Comparison of ENCODE assay signal across 8 cellular contexts in the genomic region with DNA sequence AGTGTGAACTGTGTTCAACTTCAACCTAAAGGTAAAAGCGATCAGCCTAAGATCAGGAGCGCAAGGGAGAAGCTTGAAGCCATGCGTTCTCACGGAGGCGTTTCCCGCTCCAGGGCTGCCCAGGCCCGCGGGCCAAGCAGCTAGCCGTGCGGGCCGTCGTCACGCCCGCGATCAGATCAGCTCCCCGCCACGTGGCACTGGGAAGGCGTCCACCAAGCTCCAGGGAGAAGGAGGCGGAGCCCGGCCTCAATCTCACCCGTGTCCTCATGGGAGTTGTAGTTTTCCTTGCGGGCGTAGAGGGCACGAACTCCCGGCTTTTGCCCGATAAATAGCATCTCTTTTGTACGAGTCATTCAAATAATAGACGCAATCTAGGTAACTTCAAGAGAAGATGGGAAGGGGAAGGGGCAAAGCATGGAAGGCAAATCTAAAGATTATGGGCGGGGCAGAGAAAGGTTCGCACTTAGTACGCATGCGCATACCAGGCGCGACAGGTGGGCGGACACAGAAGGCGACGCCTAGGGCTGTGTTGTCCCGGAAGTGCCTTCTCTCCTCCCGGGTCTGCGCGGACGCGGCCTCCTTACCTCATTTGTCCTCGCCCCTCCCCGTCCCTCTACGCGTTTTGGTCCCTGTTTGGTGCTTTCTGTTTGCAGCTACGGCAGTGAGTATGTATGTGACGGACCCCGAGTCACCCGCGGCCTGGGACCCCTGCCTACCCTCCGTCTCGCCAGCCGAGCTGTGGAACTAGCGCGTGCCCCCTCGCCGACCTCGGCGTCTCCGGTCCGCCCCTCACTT. TPM values are rescaled to one million over a fixed set of nuclear protein-coding genes. Genes with fewer than 3 reads are reported as not detected.
DNase-seq lines count a peak whose midpoint lies in the region; ATAC-seq and TF ChIP-seq lines count a peak whose summit lies in the region.

No MANE protein-coding gene starts in this region.

- no peak for TF ChIP-seq CTCF in Peyer's patch (IDR thresholded peaks at IDR 0.05)
- TF ChIP-seq CTCF in esophagus squamous epithelium (IDR thresholded peaks at IDR 0.05), result peak in 1 of 6 experiments; percentile 6

- peak; percentile 95 for DNase-seq in DMS79 (lab: John Stamatoyannopoulos, UW)
- peak; percentile 94 to 98 (median 95) for DNase-seq in Peyer's patch
- peak; percentile 85 for DNase-seq in activated T-helper 1 cell treated with Interleukin-2 at 50 U/mL for 16 hours (ENCODE audit: low read depth)
- DNase-seq in esophagus squamous epithelium (lab: John Stamatoyannopoulos, UW), result peak; percentile 67
- DNase-seq in stimulated activated CD8-positive, alpha-beta memory T cell treated with anti-CD3 and anti-CD28 coated beads, Interleukin-7, amount 100 ng/mL, for 24 hours (ENCODE audit: low read depth), result peak; percentile 75

- peak; percentile 84 for ATAC-seq in GM21786 (IDR thresholded peaks at IDR 0.05; ENCODE audit: unreplicated experiment)

- intact Hi-C loops in esophagus squamous epithelium (cut with DNase I), result loop anchor here (5.0 kb wide), 1 partner anchor 38 kb away; no protein-coding TSS in a partner anchor

- H3K27me3 ChIP-seq in Peyer's patch (no peaks in the 10 kb centered on the region), esophagus squamous epithelium (peaks cover 0 to 13% (median 0%) of the 10 kb centered on the region in 4 donors), muscle layer of duodenum (ENCODE audit: low read depth, low read length) (no peaks in the 10 kb centered on the region)

- H3K27ac ChIP-seq in KOPT-K1 (ENCODE audit: low read depth, low read length, poor library complexity, severe bottlenecking) (peak overlapping the region; percentile 78), Peyer's patch (peak overlapping the region; percentile 79 to 96 (median 89)), esophagus squamous epithelium (peak overlapping the region; percentile 86 to 94 (median 90)), muscle layer of duodenum (ENCODE audit: low read length) (peak overlapping the region; percentile 61)

- H3K9me3 ChIP-seq in KOPT-K1 (ENCODE audit: insufficient read depth, low read length, poor library complexity, severe bottlenecking) (no peaks in the 10 kb centered on the region), Peyer's patch (no peaks in the 10 kb centered on the region), esophagus squamous epithelium (peaks cover 0 to 6% (median 0%) of the 10 kb centered on the region in 3 donors), muscle layer of duodenum (ENCODE audit: control insufficient read depth in 1 of 2, low read length in 2 of 2) (no peaks in the 10 kb centered on the region)

- H3K36me3 ChIP-seq in KOPT-K1 (ENCODE audit: insufficient read depth, low read length), result 0 out of 2 replicates have a peak, but pooled peaks cover 7% of the 10 kb centered on the region
- no peaks in the 10 kb centered on the region for H3K36me3 ChIP-seq in Peyer's patch
- H3K36me3 ChIP-seq in esophagus squamous epithelium, result no peaks in the 10 kb centered on the region
- no peaks in the 10 kb centered on the region for H3K36me3 ChIP-seq in muscle layer of duodenum (ENCODE audit: control insufficient read depth in 1 of 2, insufficient read depth in 2 of 2, low read length in 2 of 2)

- WGBS in esophagus squamous epithelium, 2 donors, result 1 to 3% methylated on average over 40 to 56 of the region's 63 CpGs

- H3K4me1 ChIP-seq in Peyer's patch, result peaks cover 0 to 18% (median 0%) of the 10 kb centered on the region in 4 donors
- H3K4me1 ChIP-seq in esophagus squamous epithelium, result peaks cover 0 to 38% (median 4%) of the 10 kb centered on the region in 3 donors
- peaks cover 2 to 5% of the 10 kb centered on the region in 2 donors for H3K4me1 ChIP-seq in muscle layer of duodenum (ENCODE audit: control insufficient read depth in 1 of 2, insufficient read depth in 2 of 2, low read length in 2 of 2)

- TF ChIP-seq POLR2A in Peyer's patch (IDR thresholded peaks at IDR 0.05), result peak; percentile 79 to 83
- peak in 2 of 4 donors; percentile 77 to 80 for TF ChIP-seq POLR2A in esophagus squamous epithelium (IDR thresholded peaks at IDR 0.05)

- H3K4me3 ChIP-seq in Peyer's patch, result peak overlapping the region; percentile 69 to 91 (median 82)
- peak overlapping the region; percentile 75 to 97 (median 96) for H3K4me3 ChIP-seq in esophagus squamous epithelium
- peak overlapping the region; percentile 75 to 77 for H3K4me3 ChIP-seq in muscle layer of duodenum (ENCODE audit: low read depth in 1 of 2, low read length in 2 of 2)

RNA-seq across cellular contexts. Expression of a gene that starts 40.8 kb away (rescaled TPM):
- 10 to 100 TPM; 12.4 to 56.9 (median 17.7) TPM for total RNA-seq in Peyer's patch
- 10 to 100 TPM in 3 of 4 donors, 1 to 10 TPM in 1; 6.1 to 21.6 (median 13.0) TPM for total RNA-seq in esophagus squamous epithelium

RNA-seq across cellular contexts. Expression of a gene that starts 45.5 kb away (rescaled TPM):
- total RNA-seq in Peyer's patch (10 to 100 TPM in 1 of 4 donors, 1 to 10 TPM in 1, under 1 TPM in 1, not detected in 1; 0.95 to 61.9 (median 3.6) TPM), esophagus squamous epithelium (under 1 TPM in 2 of 4 donors, not detected in 2; under 0.01 to 0.29 TPM)

Comparison
In these comparisons a context has a peak if more than half of its experiments do, and no peak if none do; other contexts are left out.
1. Peak in every context shown above with its lines: DNase-seq, ATAC-seq, H3K4me3 ChIP-seq and H3K27ac ChIP-seq.